Comparison of ENCODE assay signal across 1 cellular context in genomic region chr9:133949486-133950061, GRCh38.
TF ChIP-seq lines count a peak whose summit lies in the region.

No MANE protein-coding gene starts in this region.

TF ChIP-seq in GM23338, 12 proteins besides CTCF, POLR2A, EP300 and RAD21 (continued from another document):
- TF ChIP-seq REST (IDR thresholded peaks at IDR 0.05; ENCODE audit: unreplicated experiment) (no peak), ZNF462 (CRISPR knock-in tag; IDR thresholded peaks at IDR 0.05) (no peak), STAT1 (IDR thresholded peaks at IDR 0.05; ENCODE audit: unreplicated experiment) (no peak), CREB1 (CRISPR knock-in tag; IDR thresholded peaks at IDR 0.05; ENCODE audit: low read depth) (no peak), ETS1 (IDR thresholded peaks at IDR 0.05) (no peak), EZH2phosphoT487 (IDR thresholded peaks at IDR 0.05; ENCODE audit: unreplicated experiment) (no peak), NANOG (IDR thresholded peaks at IDR 0.05; ENCODE audit: borderline replicate concordance) (no peak), EZH2 (IDR thresholded peaks at IDR 0.05; ENCODE audit: low read depth, unreplicated experiment) (no peak), ZNF114 (CRISPR knock-in tag; IDR thresholded peaks at IDR 0.05) (no peak), POLR2AphosphoS5 (IDR thresholded peaks at IDR 0.05; ENCODE audit: low read depth) (no peak), ZNF331 (CRISPR knock-in tag; IDR thresholded peaks at IDR 0.05; ENCODE audit: low read depth) (no peak)
TF ChIP-seq in GM23338: peak in this region for 0.
